ENCODE assay signal across 25 cellular contexts in the genomic region with DNA sequence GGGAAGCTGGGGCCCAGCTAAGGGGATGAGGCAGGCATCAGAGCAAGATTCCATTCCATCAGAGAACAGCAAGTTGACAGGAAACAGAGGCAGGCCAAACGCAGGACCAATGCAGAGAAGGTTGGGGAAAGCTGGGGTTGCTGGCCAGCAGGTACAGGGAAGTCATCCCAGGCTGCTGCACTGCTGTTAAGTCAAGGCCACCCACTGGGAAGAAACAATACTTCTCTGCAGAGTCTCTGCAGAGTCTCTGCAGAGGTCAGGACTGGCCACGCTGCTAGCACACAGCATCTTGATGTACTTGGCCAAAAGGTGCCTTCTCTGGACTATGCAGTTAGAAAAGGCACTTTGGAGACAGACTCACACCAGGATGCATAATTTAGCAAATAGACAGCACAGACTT.
"Had no signal": no experiment of that assay in that cellular context is flagged by ENCODE, and none has a peak within 500 bp of the region (broad histone marks: within the 10 kb centered on the region; RNA-seq: fewer than 3 reads in every experiment).

No MANE protein-coding gene starts in this region.

- ATAC-seq: foreskin keratinocyte, lower lobe of right lung, natural killer cell, sciatic nerve had no signal

- H3K36me3 Mint-ChIP-seq: natural killer cell had no signal

- H3K9me3 ChIP-seq: colonic mucosa, esophagus muscularis mucosa, gastroesophageal sphincter, heart right ventricle, lower lobe of right lung, prostate gland, right atrium auricular region, stomach, thyroid gland, vagina had no signal

- H3K9me3 Mint-ChIP-seq: natural killer cell had no signal

- H3K27ac Mint-ChIP-seq: natural killer cell had no signal

- H3K4me1 ChIP-seq: colonic mucosa, prostate gland had no signal

- DNase-seq: colonic mucosa; dermis blood vessel endothelial cell; effector memory CD4-positive, alpha-beta T cell; foreskin keratinocyte; heart right ventricle; hippocampal formation; left ventricle myocardium superior; lower lobe of right lung; natural killer cell; stimulated activated CD4-positive, alpha-beta T cell treated with anti-CD3 and anti-CD28 coated beads, Interleukin-12 subunit alpha, Interleukin-12 subunit beta, amount 100 ng/mL, for 4 hours; stimulated activated CD4-positive, alpha-beta T cell treated with anti-CD3 and anti-CD28 coated beads, Interleukin-1b, Interleukin-23, amount 100 ng/mL, for 48 hours; stimulated activated CD4-positive, alpha-beta T cell treated with anti-CD3 and anti-CD28 coated beads, Interleukin-4, amount 100 ng/mL, for 1 hour; stimulated activated CD8-positive, alpha-beta memory T cell treated with anti-CD3 and anti-CD28 coated beads, Interleukin-4, amount 100 ng/mL, for 48 hours; stimulated activated naive CD4-positive, alpha-beta T cell; trophoblast cell had no signal

- H3K4me3 ChIP-seq: colonic mucosa, esophagus muscularis mucosa, gastroesophageal sphincter, heart right ventricle, lower lobe of right lung, prostate gland, right atrium auricular region, smooth muscle cell, stomach, thyroid gland, vagina had no signal

- H3K4me3 Mint-ChIP-seq: natural killer cell had no signal

- H3K27ac ChIP-seq: colonic mucosa, esophagus muscularis mucosa, foreskin keratinocyte, gastroesophageal sphincter, lower lobe of right lung, parathyroid adenoma, prostate gland, right atrium auricular region, stomach, thyroid gland, vagina had no signal

- H3K27me3 ChIP-seq: colonic mucosa, esophagus muscularis mucosa, foreskin keratinocyte, gastroesophageal sphincter, right atrium auricular region, stomach, thyroid gland, vagina had no signal

- H3K36me3 ChIP-seq: colonic mucosa, heart right ventricle, lower lobe of right lung, prostate gland, right atrium auricular region, stomach, thyroid gland, vagina had no signal
